In the genomic region with DNA sequence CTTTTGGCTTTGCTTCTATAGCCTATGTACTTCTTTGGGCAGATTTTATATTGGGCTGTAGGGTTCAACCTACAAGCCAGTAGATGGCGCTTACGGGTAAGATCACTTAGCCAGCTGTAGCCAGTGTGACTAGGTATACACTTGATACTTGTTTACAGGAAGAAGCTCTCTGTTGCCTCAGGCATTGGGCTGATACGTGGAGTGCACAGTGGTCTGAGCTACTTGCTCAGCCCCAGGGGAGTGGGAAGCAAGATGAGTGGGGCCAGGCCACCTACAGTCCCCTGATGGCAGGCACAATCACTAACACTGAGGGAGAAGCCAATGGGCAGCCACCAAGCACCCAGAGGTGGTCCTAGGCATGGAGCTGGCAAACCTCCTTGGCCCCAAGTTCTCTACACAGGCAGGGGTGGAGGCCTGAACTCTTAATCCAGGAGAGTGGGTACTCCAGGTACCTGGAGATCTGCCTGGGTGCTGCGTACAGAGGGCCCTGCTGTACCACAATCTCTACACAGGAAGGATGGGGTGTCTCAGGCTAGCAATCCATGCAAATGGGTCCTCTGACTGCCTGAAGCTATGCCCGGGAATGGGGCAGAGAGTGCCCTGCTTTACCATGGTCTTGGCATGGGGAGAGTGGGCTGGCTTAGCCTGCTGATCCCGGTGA, we compare ENCODE assay signal across 8 cellular contexts.
A peak's percentile ranks its signal among the peaks of the same experiment; 100 is the strongest.
DNase-seq lines count a peak whose midpoint lies in the region; ATAC-seq lines count a peak whose summit lies in the region.

No MANE protein-coding gene starts in this region.

- peaks cover 6 to 32% (median 18%) of the 10 kb centered on the region in 3 donors for H3K36me3 Mint-ChIP-seq in CD8-positive, alpha-beta memory T cell

- no peaks in the 10 kb centered on the region for H3K27me3 ChIP-seq in CD8-positive, alpha-beta memory T cell (ENCODE audit: insufficient read depth, low read length, poor library complexity, severe bottlenecking)
- no peaks in the 10 kb centered on the region for H3K27me3 ChIP-seq in effector memory CD4-positive, alpha-beta T cell (replicated peaks; ENCODE audit: control insufficient read depth, insufficient read depth, low read length, poor library complexity, severe bottlenecking)

- CTCF ChIA-PET in CD8-positive, alpha-beta memory T cell (lab: Charles Lee), result interaction anchor here (1.8 to 2.1 kb wide), 3 partner anchors 203 to 214 kb away, joined by 5 to 12 read pairs (median 5); no protein-coding TSS in a partner anchor

- H3K4me1 ChIP-seq in CD8-positive, alpha-beta memory T cell (ENCODE audit: insufficient read depth, low read length), result peaks cover 7% of the 10 kb centered on the region
- H3K4me1 ChIP-seq in effector memory CD4-positive, alpha-beta T cell (ENCODE audit: control insufficient read depth, insufficient read depth, low read length, poor library complexity, severe bottlenecking), result no peaks in the 10 kb centered on the region

- POLR2A ChIA-PET in CD8-positive, alpha-beta memory T cell (lab: Charles Lee), result interaction anchor here (1.4 kb wide), 1 partner anchor 179 kb away, joined by 6 read pairs; the partner anchor contains the start of genes CENPO and PTRHD1

- no peaks in the 10 kb centered on the region for H3K9me3 ChIP-seq in CD8-positive, alpha-beta memory T cell (ENCODE audit: low read length)
- peaks cover 3% of the 10 kb centered on the region for H3K9me3 ChIP-seq in effector memory CD4-positive, alpha-beta T cell (ENCODE audit: control insufficient read depth, low read length)

- DNase-seq in CD8-positive, alpha-beta memory T cell, result peak in 4 of 5 donors; percentile 0 to 52 (median 8)
- DNase-seq in LHCN-M2 (ENCODE audit: low read depth) (peak; percentile 64), T-helper 22 cell (ENCODE audit: low read depth) (peak; percentile 0), hepatic stellate cell (ENCODE audit: low spot score) (peak; percentile 21), OCI-M2 (lab: John Stamatoyannopoulos, UW; ENCODE audit: unreplicated experiment) (no peak)
- no peak for DNase-seq in effector memory CD4-positive, alpha-beta T cell

- H3K4me3 ChIP-seq in CD8-positive, alpha-beta memory T cell (ENCODE audit: low read length), result no peak overlapping the region
- H3K4me3 ChIP-seq in effector memory CD4-positive, alpha-beta T cell (ENCODE audit: insufficient read depth, low read depth, low read length, poor library complexity, severe bottlenecking), result no peak overlapping the region

- H3K4me3 Mint-ChIP-seq in CD8-positive, alpha-beta memory T cell, result peak overlapping the region in 4 of 7 donors; percentile 6 to 55 (median 35)

- H3K27me3 Mint-ChIP-seq in CD8-positive, alpha-beta memory T cell, result no peaks in the 10 kb centered on the region

- H3K27ac Mint-ChIP-seq in CD8-positive, alpha-beta memory T cell, result peak overlapping the region in 7 of 8 donors; percentile 1 to 94 (median 75)

- H3K4me1 Mint-ChIP-seq in CD8-positive, alpha-beta memory T cell, result peaks cover 31 to 49% (median 46%) of the 10 kb centered on the region in 3 donors

- H3K36me3 ChIP-seq in CD8-positive, alpha-beta memory T cell (ENCODE audit: insufficient read depth, low read length), result no peaks in the 10 kb centered on the region
- no peaks in the 10 kb centered on the region for H3K36me3 ChIP-seq in effector memory CD4-positive, alpha-beta T cell (ENCODE audit: control insufficient read depth, insufficient read depth, low read length)

- ATAC-seq in GM18861 (IDR thresholded peaks at IDR 0.05; ENCODE audit: unreplicated experiment) (peak; percentile 52), HG03457 (IDR thresholded peaks at IDR 0.05; ENCODE audit: unreplicated experiment) (no peak)

- H3K27ac ChIP-seq in CD8-positive, alpha-beta memory T cell (ENCODE audit: low read depth, low read length), result no peak overlapping the region
- no peak overlapping the region for H3K27ac ChIP-seq in effector memory CD4-positive, alpha-beta T cell (ENCODE audit: insufficient read depth, low read length, poor library complexity, severe bottlenecking)

- H3K9me3 Mint-ChIP-seq in CD8-positive, alpha-beta memory T cell, result peaks cover 0 to 15% (median 8%) of the 10 kb centered on the region in 5 donors

Comparison
In these comparisons a context has a peak if more than half of its experiments do, and no peak if none do; other contexts are left out.
1. DNase-seq: peak in CD8-positive, alpha-beta memory T cell (4 of 5), LHCN-M2 (single experiment), T-helper 22 cell (single experiment) and hepatic stellate cell (single experiment); none in OCI-M2 (single experiment) and effector memory CD4-positive, alpha-beta T cell (0 of 3).